In genomic region chr17:61454095-61454931, GRCh38 we compare ENCODE assay signal across 15 cellular contexts. TPM values are rescaled to one million over a fixed set of nuclear protein-coding genes. Genes with fewer than 3 reads are reported as not detected.
DNase-seq lines count a peak whose midpoint lies in the region; ATAC-seq and TF ChIP-seq lines count a peak whose summit lies in the region.
"Had no signal": no experiment of that assay in that cellular context is flagged by ENCODE, and none has a peak within 500 bp of the region (broad histone marks: within the 10 kb centered on the region; RNA-seq: fewer than 3 reads in every experiment).

No MANE protein-coding gene starts in this region.

- TF ChIP-seq CTCF in left ventricle myocardium inferior (IDR thresholded peaks at IDR 0.05; ENCODE audit: borderline replicate concordance) (no peak), mucosa of descending colon (IDR thresholded peaks at IDR 0.05) (no peak), type B pancreatic cell (conservative IDR thresholded peaks at IDR 0.05) (no peak)

- peak overlapping the region; percentile 19 for H3K4me3 ChIP-seq in left ventricle myocardium inferior
- H3K4me3 ChIP-seq in mucosa of descending colon: no peak overlapping the region

- H3K4me3 Mint-ChIP-seq in central memory CD8-positive, alpha-beta T cell: peak overlapping the region; percentile 5
- H3K4me3 Mint-ChIP-seq in type B pancreatic cell: peak overlapping the region; percentile 68

- H3K36me3 Mint-ChIP-seq in central memory CD8-positive, alpha-beta T cell (ENCODE audit: insufficient read depth): peaks cover 3% of the 10 kb centered on the region
- H3K36me3 Mint-ChIP-seq in type B pancreatic cell: no peaks in the 10 kb centered on the region

- H3K27me3 Mint-ChIP-seq in central memory CD8-positive, alpha-beta T cell: peaks cover 84% of the 10 kb centered on the region
- H3K27me3 Mint-ChIP-seq in type B pancreatic cell: peaks cover 86% of the 10 kb centered on the region

- peaks cover 27% of the 10 kb centered on the region for H3K4me1 Mint-ChIP-seq in central memory CD8-positive, alpha-beta T cell
- peaks cover 14% of the 10 kb centered on the region for H3K4me1 Mint-ChIP-seq in type B pancreatic cell (ENCODE audit: unreplicated experiment)

- ATAC-seq in left ventricle myocardium superior: no peak
- ATAC-seq in central memory CD8-positive, alpha-beta T cell (replicated peaks; ENCODE audit: extremely low read depth, poor library complexity, severe bottlenecking): no peak
- peak; percentile 55 for ATAC-seq in mucosa of descending colon

- peaks cover 100% of the 10 kb centered on the region for H3K27me3 ChIP-seq in left ventricle myocardium inferior (ENCODE audit: low read depth)

- H3K27ac Mint-ChIP-seq in central memory CD8-positive, alpha-beta T cell (ENCODE audit: low read depth): no peak overlapping the region
- H3K27ac Mint-ChIP-seq in type B pancreatic cell: peak overlapping the region; percentile 1

- no peak for DNase-seq in left ventricle myocardium inferior
- DNase-seq in left ventricle myocardium superior: no peak
- no peak for DNase-seq in central memory CD8-positive, alpha-beta T cell (ENCODE audit: low spot score in 2 of 2)
- DNase-seq in mucosa of descending colon: no peak
- peak; percentile 71 for DNase-seq in type B pancreatic cell (ENCODE audit: extremely low spot score, unreplicated experiment)
- no peak for DNase-seq in iPS-NIHi11 (ENCODE audit: low spot score)
- no peak for DNase-seq in NCI-H1930 (lab: John Stamatoyannopoulos, UW)
- DNase-seq in NAMALWA (ENCODE audit: low spot score): no peak
- DNase-seq: AML-193, HCEC 1CT, immature natural killer cell, transverse colon had no signal

- intact Hi-C loops in left ventricle myocardium inferior (cut with micrococcal nuclease) (no loop called here), left ventricle myocardium superior (cut with micrococcal nuclease) (no loop called here), mucosa of descending colon (cut with DNase I, micrococcal nuclease) (no loop called here)

- no peak overlapping the region for H3K27ac ChIP-seq in left ventricle myocardium inferior (replicated peaks)
- H3K27ac ChIP-seq: esophagus muscularis mucosa, KMS-11, transverse colon had no signal

- no peaks in the 10 kb centered on the region for H3K9me3 ChIP-seq in left ventricle myocardium inferior (replicated peaks)
- no peaks in the 10 kb centered on the region for H3K9me3 ChIP-seq in mucosa of descending colon
- H3K9me3 ChIP-seq: transverse colon had no signal

- H3K4me1 ChIP-seq in left ventricle myocardium inferior (peaks cover 40% of the 10 kb centered on the region), mucosa of descending colon (ENCODE audit: low read depth) (peaks cover 18% of the 10 kb centered on the region)

- H3K36me3 ChIP-seq in left ventricle myocardium inferior: no peaks in the 10 kb centered on the region
- H3K36me3 ChIP-seq in mucosa of descending colon (ENCODE audit: low read depth): no peaks in the 10 kb centered on the region
- H3K36me3 ChIP-seq: esophagus muscularis mucosa, transverse colon had no signal

- no peaks in the 10 kb centered on the region for H3K9me3 Mint-ChIP-seq in central memory CD8-positive, alpha-beta T cell
- no peaks in the 10 kb centered on the region for H3K9me3 Mint-ChIP-seq in type B pancreatic cell
- H3K9me3 Mint-ChIP-seq: immature natural killer cell had no signal

RNA-seq across cellular contexts. Expression of gene TBX4, which starts 2.1 kb away (rescaled TPM):
- total RNA-seq in left ventricle myocardium inferior: not detected
- not detected for total RNA-seq in left ventricle myocardium superior
- total RNA-seq in mucosa of descending colon: not detected
- total RNA-seq in type B pancreatic cell (ENCODE audit: low replicate concordance): 0.45 and 1.8 TPM in 2 replicates
- total RNA-seq: esophagus muscularis mucosa; T-helper 2 cell treated with Interferon-gamma antibody and Interleukin-4, amounts not matched to agents 100 ng/mL and 5 ng/mL, for 36 hours had no signal

RNA-seq across cellular contexts. Expression of gene TBX2, which starts 54.7 kb away (rescaled TPM):
- 8.2 TPM for total RNA-seq in left ventricle myocardium inferior
- total RNA-seq in left ventricle myocardium superior: 9.1 TPM
- 1 to 10 TPM; 6.6 to 9.0 (median 8.2) TPM for total RNA-seq in mucosa of descending colon
- 8.7 and 55.9 TPM in 2 replicates for total RNA-seq in type B pancreatic cell (ENCODE audit: low replicate concordance)
- total RNA-seq: T-helper 2 cell treated with Interferon-gamma antibody and Interleukin-4, amounts not matched to agents 100 ng/mL and 5 ng/mL, for 36 hours had no signal
